ENCODE assay signal across 13 cellular contexts in genomic region chr4:159146007-159146330, GRCh38.
"Had no signal": no experiment of that assay in that cellular context is flagged by ENCODE, and none has a peak within 500 bp of the region (broad histone marks: within the 10 kb centered on the region; RNA-seq: fewer than 3 reads in every experiment).

No MANE protein-coding gene starts in this region.

- H3K36me3 Mint-ChIP-seq: stimulated activated memory B cell treated with anti-CD40 and anti-IgM and Interleukin-4, amounts not matched to agents 10 μg/mL and 1 μg/mL and 100 μg/mL, for 72 hours had no signal

- H3K27ac ChIP-seq: coronary artery, gastrocnemius medialis, heart right ventricle, tibial artery, VCaP had no signal

- H3K27me3 ChIP-seq: gastrocnemius medialis, heart right ventricle, tibial artery had no signal

- H3K4me3 Mint-ChIP-seq: activated naive CD4-positive, alpha-beta T cell treated with anti-CD3 and anti-CD28 coated beads for 36 hours; stimulated activated memory B cell treated with anti-CD40 and anti-IgM and Interleukin-4, amounts not matched to agents 10 μg/mL and 1 μg/mL and 100 μg/mL, for 72 hours had no signal

- H3K36me3 ChIP-seq: gastrocnemius medialis, heart right ventricle, tibial artery had no signal

- H3K4me3 ChIP-seq: coronary artery, gastrocnemius medialis, heart right ventricle, tibial artery had no signal

- H3K9me3 ChIP-seq: gastrocnemius medialis, heart right ventricle, tibial artery had no signal

- H3K9me3 Mint-ChIP-seq: activated naive CD4-positive, alpha-beta T cell treated with anti-CD3 and anti-CD28 coated beads for 36 hours; activated T-helper 2 cell treated with anti-CD3 and anti-CD28 coated beads, Interferon-gamma antibody, Interleukin-2, Interleukin-4, amounts not matched to agents 10 μg/mL and 5 μg/mL and 100 μg/mL, durations not matched to agents 14 hours and 24 hours and 36 hours; stimulated activated memory B cell treated with anti-CD40 and anti-IgM and Interleukin-4, amounts not matched to agents 10 μg/mL and 1 μg/mL and 100 μg/mL, for 72 hours had no signal

- ATAC-seq: left lobe of liver; stimulated activated memory B cell treated with anti-CD40 and anti-IgM and Interleukin-4, amounts not matched to agents 10 μg/mL and 1 μg/mL and 100 μg/mL, for 72 hours had no signal

- DNase-seq: activated CD4-positive, alpha-beta T cell treated with anti-CD3 and anti-CD28 coated beads, Interleukin-2, amount 50 U/mL, for 48 hours; activated naive CD4-positive, alpha-beta T cell treated with anti-CD3 and anti-CD28 coated beads for 36 hours; gastrocnemius medialis; heart right ventricle; stimulated activated CD4-positive, alpha-beta T cell treated with anti-CD3 and anti-CD28 coated beads, Interleukin-12 subunit alpha, Interleukin-12 subunit beta, amount 100 ng/mL, for 4 hours; stimulated activated CD4-positive, alpha-beta T cell treated with anti-CD3 and anti-CD28 coated beads, Interleukin-2, amount 100 ng/mL, for 24 hours; tibial artery had no signal

- H3K27me3 Mint-ChIP-seq: stimulated activated memory B cell treated with anti-CD40 and anti-IgM and Interleukin-4, amounts not matched to agents 10 μg/mL and 1 μg/mL and 100 μg/mL, for 72 hours had no signal

- FAIRE-seq: keratinocyte had no signal

- H3K27ac Mint-ChIP-seq: activated naive CD4-positive, alpha-beta T cell treated with anti-CD3 and anti-CD28 coated beads for 36 hours; activated T-helper 2 cell treated with anti-CD3 and anti-CD28 coated beads, Interferon-gamma antibody, Interleukin-2, Interleukin-4, amounts not matched to agents 10 μg/mL and 5 μg/mL and 100 μg/mL, durations not matched to agents 14 hours and 24 hours and 36 hours; stimulated activated memory B cell treated with anti-CD40 and anti-IgM and Interleukin-4, amounts not matched to agents 10 μg/mL and 1 μg/mL and 100 μg/mL, for 72 hours had no signal
